ENCODE assay signal across 8 cellular contexts in genomic region chr11:12091957-12092558, GRCh38. TPM values are rescaled to one million over a fixed set of nuclear protein-coding genes. Genes with fewer than 3 reads are reported as not detected.
DNase-seq lines count a peak whose midpoint lies in the region; ATAC-seq and TF ChIP-seq lines count a peak whose summit lies in the region.

No MANE protein-coding gene starts in this region.

- dilution Hi-C loops in mammary epithelial cell (cut with HindIII; ENCODE audit: low sequenced_read_pairs), result loop anchor here (5.0 kb wide), 1 partner anchor 45 kb away; no protein-coding TSS in a partner anchor

- peaks cover 51% of the 10 kb centered on the region for H3K4me1 ChIP-seq in BLaER1
- peaks cover 28% of the 10 kb centered on the region for H3K4me1 ChIP-seq in HUES64 (ENCODE audit: insufficient read depth, low read length)
- H3K4me1 ChIP-seq in mammary epithelial cell (ENCODE audit: insufficient read depth, low read length), result peaks cover 63% of the 10 kb centered on the region
- peaks cover 54 to 86% of the 10 kb centered on the region in 2 donors for H3K4me1 ChIP-seq in mucosa of rectum (ENCODE audit: control insufficient read depth in 2 of 2, insufficient read depth in 2 of 2, low read length in 2 of 2)
- peaks cover 0 to 38% (median 17%) of the 10 kb centered on the region in 4 donors for H3K4me1 ChIP-seq in tibial nerve

- 52% methylated on average over 4 of the region's 4 CpGs for WGBS in HUES64
- WGBS in mammary epithelial cell (ENCODE audit: low coverage, missing lambda C conversion rate), result 100% methylated on average over 4 of the region's 4 CpGs
- WGBS in tibial nerve, 2 donors, result 61 to 70% methylated on average over 4 of the region's 4 CpGs

- intact Hi-C loops in mammary epithelial cell (cut with micrococcal nuclease), result loop anchor here (2.0 kb wide), 2 partner anchors 47 to 75 kb away; no protein-coding TSS in a partner anchor

- TF ChIP-seq CTCF in mammary epithelial cell (conservative IDR thresholded peaks at IDR 0.05 in 1 of 2, IDR thresholded peaks at IDR 0.05 in 1 of 2; ENCODE audit: extremely low read depth in 1 of 2, insufficient read depth in 1 of 2, low read depth in 1 of 2, low read length in 2 of 2) (no peak), tibial nerve (IDR thresholded peaks at IDR 0.05) (no peak)

- peak overlapping the region; percentile 36 for H3K4me2 ChIP-seq in BLaER1
- no peak overlapping the region for H3K4me2 ChIP-seq in mammary epithelial cell (ENCODE audit: insufficient read depth, low read depth, low read length)

- H3K9me3 ChIP-seq in BLaER1 (no peaks in the 10 kb centered on the region), HUES64 (ENCODE audit: insufficient read depth, low read depth, low read length) (no peaks in the 10 kb centered on the region), mammary epithelial cell (replicated peaks; ENCODE audit: insufficient read depth, low read length) (no peaks in the 10 kb centered on the region), mucosa of rectum (ENCODE audit: control insufficient read depth in 2 of 2, low read length in 2 of 2) (no peaks in the 10 kb centered on the region), tibial nerve (no peaks in the 10 kb centered on the region)

- H3K9ac ChIP-seq in BLaER1, result no peak overlapping the region
- H3K9ac ChIP-seq in HUES64 (ENCODE audit: low read depth, low read length), result no peak overlapping the region; the same call in 1 of the 2 replicates
- H3K9ac ChIP-seq in mammary epithelial cell (ENCODE audit: insufficient read depth, low read length), result peak overlapping the region; percentile 4
- H3K9ac ChIP-seq in mucosa of rectum (ENCODE audit: low read depth in 1 of 2, low read length in 2 of 2), result peak overlapping the region; percentile 38 to 61

- CTCF ChIA-PET in mammary epithelial cell (lab: Charles Lee; ENCODE audit: low non-redundant PET), result interaction anchor here (0.6 to 0.7 kb wide), 2 partner anchors 11 to 44 kb away, joined by 4 read pairs; no protein-coding TSS in a partner anchor

- TF ChIP-seq POLR2A in tibial nerve (IDR thresholded peaks at IDR 0.05), result no peak

- no peaks in the 10 kb centered on the region for H4K20me1 ChIP-seq in BLaER1
- no peaks in the 10 kb centered on the region for H4K20me1 ChIP-seq in mammary epithelial cell (ENCODE audit: insufficient read depth, low read length)

- in situ Hi-C loops in mammary epithelial cell (cut with MboI; ENCODE audit: low sequenced_read_pairs in 2 of 2), result no loop called here

- H3K27me3 ChIP-seq in BLaER1 (no peaks in the 10 kb centered on the region), HUES64 (ENCODE audit: insufficient read depth, low read length) (no peaks in the 10 kb centered on the region), mammary epithelial cell (ENCODE audit: insufficient read depth, low read length) (no peaks in the 10 kb centered on the region), mucosa of rectum (ENCODE audit: control insufficient read depth in 2 of 2, insufficient read depth in 2 of 2, low read length in 2 of 2) (no peaks in the 10 kb centered on the region), tibial nerve (no peaks in the 10 kb centered on the region)

- no TSS peak for BruUV-seq in mammary epithelial cell (replicated peaks; lab: Mats Ljungman, UMichigan)

- DNase-seq in mammary epithelial cell, result no peak
- DNase-seq in tibial nerve (ENCODE audit: low spot score in 2 of 2), result no peak
- DNase-seq in nucleus accumbens (lab: John Stamatoyannopoulos, UW), result no peak

- H3K27ac ChIP-seq in BLaER1 (no peak overlapping the region; the same call in 1 of the 2 replicates), HUES64 (ENCODE audit: low read depth, low read length) (peak overlapping the region; percentile 57), mammary epithelial cell (ENCODE audit: insufficient read depth, low read depth, low read length) (peak overlapping the region; percentile 100), mucosa of rectum (ENCODE audit: low read depth in 2 of 2, low read length in 2 of 2) (peak overlapping the region; percentile 93 to 94), tibial nerve (peak overlapping the region in 2 of 4 donors; percentile 4 to 7)

- no peak overlapping the region for H2AFZ ChIP-seq in mammary epithelial cell (ENCODE audit: low read depth, low read length)

- H3K79me2 ChIP-seq in mammary epithelial cell (ENCODE audit: insufficient read depth, low read length), result peaks cover 5% of the 10 kb centered on the region

- H3K4me3 ChIP-seq in BLaER1, result no peak overlapping the region
- no peak overlapping the region for H3K4me3 ChIP-seq in HUES64 (ENCODE audit: low read length)
- no peak overlapping the region for H3K4me3 ChIP-seq in mammary epithelial cell (replicated peaks in 1 of 3; ENCODE audit: insufficient read depth in 1 of 3, low read depth in 2 of 3, low read length in 3 of 3)
- H3K4me3 ChIP-seq in mucosa of rectum (ENCODE audit: low read length in 2 of 2), result peak overlapping the region in 1 of 2 donors; percentile 5
- H3K4me3 ChIP-seq in tibial nerve, result no peak overlapping the region

- ATAC-seq in GM21515 (IDR thresholded peaks at IDR 0.05; ENCODE audit: unreplicated experiment) (no peak), GM21576 (IDR thresholded peaks at IDR 0.05; ENCODE audit: unreplicated experiment) (no peak)

- H3K36me3 ChIP-seq in BLaER1 (no peaks in the 10 kb centered on the region), HUES64 (ENCODE audit: insufficient read depth, low read length) (no peaks in the 10 kb centered on the region), mammary epithelial cell (ENCODE audit: insufficient read depth, low read length) (no peaks in the 10 kb centered on the region), mucosa of rectum (ENCODE audit: control insufficient read depth in 2 of 2, insufficient read depth in 2 of 2, low read length in 2 of 2) (no peaks in the 10 kb centered on the region), tibial nerve (no peaks in the 10 kb centered on the region)

- no peak for TF ChIP-seq EP300 in tibial nerve (IDR thresholded peaks at IDR 0.05)

RNA-seq across cellular contexts. Expression of gene MICAL2, which starts 18.3 kb away (rescaled TPM):
- polyA plus RNA-seq in HUES64 (2013, experiment 1 of 2), result 2.5 TPM
- polyA plus RNA-seq in HUES64 (2013, experiment 2 of 2), result 1.2 TPM
- 100 to 1,000 TPM; 163 to 339 TPM for total RNA-seq in mammary epithelial cell
- 71.2 TPM for polyA plus RNA-seq in mammary epithelial cell
- polyA minus RNA-seq in mammary epithelial cell, result 276 TPM
- 100 to 1,000 TPM in 2 of 4 donors, 10 to 100 TPM in 2; 87.0 to 136 (median 101) TPM for total RNA-seq in tibial nerve

Comparison
In these comparisons a context has a peak if more than half of its experiments do, and no peak if none do; other contexts are left out.
1. H3K9ac ChIP-seq: peak in mammary epithelial cell (single experiment) and mucosa of rectum (2 of 2); none in BLaER1 (single experiment) and HUES64 (single experiment).